Comparison of ENCODE assay signal across 8 cellular contexts in genomic region chr21:45643021-45643980, GRCh38. TPM values are rescaled to one million over a fixed set of nuclear protein-coding genes. Genes with fewer than 3 reads are reported as not detected.
DNase-seq lines count a peak whose midpoint lies in the region; ATAC-seq lines count a peak whose summit lies in the region.

TSS of gene PCBP3 (plus strand) at chr21:45643725. CDS start at chr21:45850086, 206,361 bp downstream.

- H3K56ac ChIP-seq in mesendoderm (ENCODE audit: low read length): peak within 1 kb of the TSS; percentile 56

- peaks cover 2% of the 10 kb centered on the region for H3K27me3 ChIP-seq in effector memory CD4-positive, alpha-beta T cell (replicated peaks; ENCODE audit: control insufficient read depth, insufficient read depth, low read length, poor library complexity, severe bottlenecking)
- peaks cover 13% of the 10 kb centered on the region for H3K27me3 ChIP-seq in mesendoderm (ENCODE audit: insufficient read depth, low read length, poor library complexity)

- H2BK15ac ChIP-seq in mesendoderm (replicated peaks; ENCODE audit: low read depth): no peak within 1 kb of the TSS

- peaks cover 6% of the 10 kb centered on the region for H3K4me1 ChIP-seq in effector memory CD4-positive, alpha-beta T cell (ENCODE audit: control insufficient read depth, insufficient read depth, low read length, poor library complexity, severe bottlenecking)
- H3K4me1 ChIP-seq in mesendoderm (ENCODE audit: control insufficient read depth, low read depth, low read length): no peaks in the 10 kb centered on the region

- H2AK5ac ChIP-seq in mesendoderm (ENCODE audit: low read length): no peak within 1 kb of the TSS

- no peak within 1 kb of the TSS for H2BK120ac ChIP-seq in mesendoderm (ENCODE audit: low read depth, low read length)

- no peak within 1 kb of the TSS for H4K5ac ChIP-seq in mesendoderm (ENCODE audit: low read length)

- peak within 1 kb of the TSS; percentile 55 for H3K9ac ChIP-seq in mesendoderm (ENCODE audit: low read length)

- peak within 1 kb of the TSS; percentile 48 for H3K4me2 ChIP-seq in mesendoderm (ENCODE audit: low read length)

- DNase-seq in AG08395 (ENCODE audit: low spot score): peak; percentile 98
- DNase-seq in NCI-H69 (lab: John Stamatoyannopoulos, UW): peak; percentile 99
- DNase-seq in activated CD8-positive, alpha-beta memory T cell treated with anti-CD3 and anti-CD28 coated beads for 24 hours: peak; percentile 97
- DNase-seq in effector memory CD4-positive, alpha-beta T cell: peak; percentile 83 to 88 (median 86)
- DNase-seq in mesendoderm: peak; percentile 97
- peak; percentile 85 for DNase-seq in stimulated activated CD8-positive, alpha-beta memory T cell treated with anti-CD3 and anti-CD28 coated beads, Interleukin-12 subunit alpha, Interleukin-12 subunit beta, amount 100 ng/mL, for 1 hour (ENCODE audit: low read depth)

- ATAC-seq in GM19023 (IDR thresholded peaks at IDR 0.05; ENCODE audit: unreplicated experiment): peak; percentile 64
- ATAC-seq in HG03439 (IDR thresholded peaks at IDR 0.05; ENCODE audit: unreplicated experiment): peak; percentile 67

- H3K36me3 ChIP-seq in effector memory CD4-positive, alpha-beta T cell (ENCODE audit: control insufficient read depth, insufficient read depth, low read length): no peaks in the 10 kb centered on the region
- no peaks in the 10 kb centered on the region for H3K36me3 ChIP-seq in mesendoderm (ENCODE audit: control insufficient read depth, insufficient read depth, low read length)

- H4K8ac ChIP-seq in mesendoderm (ENCODE audit: low read depth, low read length): peak within 1 kb of the TSS; percentile 57

- no peak within 1 kb of the TSS for H3K4me3 ChIP-seq in effector memory CD4-positive, alpha-beta T cell (ENCODE audit: insufficient read depth, low read depth, low read length, poor library complexity, severe bottlenecking)
- H3K4me3 ChIP-seq in mesendoderm (ENCODE audit: low read length): peak within 1 kb of the TSS; percentile 34

- H3K4ac ChIP-seq in mesendoderm (ENCODE audit: low read depth, low read length): peak within 1 kb of the TSS; percentile 26

- no CpG with 5 or more reads among the region's 120 CpGs for WGBS in mesendoderm (ENCODE audit: extremely low coverage, insufficient coverage, low lambda C conversion rate)

- H2BK5ac ChIP-seq in mesendoderm (ENCODE audit: low read length): no peak within 1 kb of the TSS

- H3K27ac ChIP-seq in effector memory CD4-positive, alpha-beta T cell (ENCODE audit: insufficient read depth, low read length, poor library complexity, severe bottlenecking): no peak within 1 kb of the TSS
- H3K27ac ChIP-seq in mesendoderm (ENCODE audit: low read depth, low read length): no peak within 1 kb of the TSS

- H3K18ac ChIP-seq in mesendoderm (ENCODE audit: low read length): no peak within 1 kb of the TSS

- no peaks in the 10 kb centered on the region for H3K9me3 ChIP-seq in effector memory CD4-positive, alpha-beta T cell (ENCODE audit: control insufficient read depth, low read length)

- H3K23ac ChIP-seq in mesendoderm (ENCODE audit: low read length): no peak within 1 kb of the TSS

- no peaks in the 10 kb centered on the region for H3K79me1 ChIP-seq in mesendoderm (ENCODE audit: low read length)

- no peaks in the 10 kb centered on the region for H3K79me2 ChIP-seq in mesendoderm (ENCODE audit: control insufficient read depth, insufficient read depth, low read length)

RNA-seq across cellular contexts. Expression of gene PCBP3, which starts in this region (rescaled TPM):
- 1.4 TPM for polyA plus RNA-seq in mesendoderm (2013, experiment 1 of 2)
- 1.7 TPM for polyA plus RNA-seq in mesendoderm (2013, experiment 2 of 2)
